ENCODE assay signal across 9 cellular contexts in the genomic region with DNA sequence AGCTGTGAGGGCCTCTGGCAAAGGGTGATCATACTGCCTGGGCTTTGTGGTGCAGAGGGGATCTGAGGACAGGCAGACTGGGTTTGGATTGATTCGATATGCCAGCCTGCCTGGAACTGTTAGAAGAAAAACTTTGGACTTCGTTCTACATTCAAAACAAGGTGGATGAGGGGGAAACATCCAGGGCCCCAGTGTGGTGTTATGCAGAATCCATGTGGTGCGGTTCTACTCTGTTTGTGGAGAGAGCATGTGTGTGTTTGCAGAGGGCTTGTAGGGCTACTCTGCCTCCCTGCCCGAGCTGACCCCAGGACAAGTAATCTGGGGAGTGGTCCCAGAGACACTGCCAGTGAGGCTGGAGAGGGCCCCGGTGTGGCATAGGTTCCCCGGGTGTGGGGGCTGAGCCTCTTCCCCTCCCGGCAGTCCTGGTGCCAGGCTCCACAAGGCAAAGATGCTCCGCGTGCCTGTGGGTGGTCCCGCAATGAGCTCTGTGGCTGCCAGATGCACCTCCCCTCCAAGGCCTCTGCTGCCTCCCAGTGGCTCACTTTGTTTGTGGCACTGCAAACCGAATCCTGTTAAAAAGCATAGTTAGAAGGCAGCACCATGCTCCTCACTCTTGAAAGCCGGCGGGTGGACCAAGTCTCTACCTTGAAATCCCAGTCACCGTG. TPM values are rescaled to one million over a fixed set of nuclear protein-coding genes. Genes with fewer than 3 reads are reported as not detected.
DNase-seq lines count a peak whose midpoint lies in the region; ATAC-seq and TF ChIP-seq lines count a peak whose summit lies in the region.
"Had no signal": no experiment of that assay in that cellular context is flagged by ENCODE, and none has a peak within 500 bp of the region (broad histone marks: within the 10 kb centered on the region; RNA-seq: fewer than 3 reads in every experiment).

No MANE protein-coding gene starts in this region.

- H3K4me3 Mint-ChIP-seq in stimulated activated naive CD8-positive, alpha-beta T cell treated with anti-CD3 and anti-CD28 coated beads, Interleukin-15, amount 100 ng/mL, for 72 hours: no peak overlapping the region

- TF ChIP-seq CTCF in epithelial cell of proximal tubule (conservative IDR thresholded peaks at IDR 0.05; ENCODE audit: low read depth, low read length): peak; percentile 73

- in situ Hi-C loops in HAP-1 (cut with MboI; ENCODE audit: low sequenced_read_pairs): no loop called here

- peak; percentile 70 for ATAC-seq in stimulated activated naive CD8-positive, alpha-beta T cell treated with anti-CD3 and anti-CD28 coated beads, Interleukin-15, amount 100 ng/mL, for 72 hours

- no peaks in the 10 kb centered on the region for H3K36me3 ChIP-seq in HAP-1 (replicated peaks)

- peaks cover 21% of the 10 kb centered on the region for H3K27me3 ChIP-seq in HAP-1 (ENCODE audit: low read depth)

- H3K4me1 ChIP-seq in HAP-1: no peaks in the 10 kb centered on the region

- H3K4me3 ChIP-seq in HAP-1: no peak overlapping the region
- H3K4me3 ChIP-seq in epithelial cell of proximal tubule (ENCODE audit: low read depth, low read length): no peak overlapping the region
- H3K4me3 ChIP-seq: skin epidermis had no signal

- no peaks in the 10 kb centered on the region for H3K9me3 ChIP-seq in HAP-1

- H3K27me3 Mint-ChIP-seq in stimulated activated naive CD8-positive, alpha-beta T cell treated with anti-CD3 and anti-CD28 coated beads, Interleukin-15, amount 100 ng/mL, for 72 hours: peaks cover 14% of the 10 kb centered on the region

- DNase-seq in CD1c-positive myeloid dendritic cell (ENCODE audit: extremely low spot score) (peak; percentile 39), HAP-1 (ENCODE audit: low spot score in 2 of 2) (peak; percentile 63 to 87), NCI-H2227 (lab: John Stamatoyannopoulos, UW; ENCODE audit: unreplicated experiment) (peak; percentile 81), epithelial cell of proximal tubule (ENCODE audit: low read depth) (no peak), midbrain (lab: John Stamatoyannopoulos, UW) (peak; percentile 71), T-helper 9 cell (no peak)
- peak; percentile 32 to 49 for DNase-seq in activated CD4-positive, alpha-beta T cell treated with anti-CD3 and anti-CD28 coated beads, Interleukin-2, amount 50 U/mL, for 48 hours
- peak; percentile 48 to 50 for DNase-seq in stimulated activated naive CD8-positive, alpha-beta T cell treated with anti-CD3 and anti-CD28 coated beads, Interleukin-15, amount 100 ng/mL, for 72 hours

- H3K27ac Mint-ChIP-seq in stimulated activated naive CD8-positive, alpha-beta T cell treated with anti-CD3 and anti-CD28 coated beads, Interleukin-15, amount 100 ng/mL, for 72 hours: no peak overlapping the region

- H3K9me3 Mint-ChIP-seq in stimulated activated naive CD8-positive, alpha-beta T cell treated with anti-CD3 and anti-CD28 coated beads, Interleukin-15, amount 100 ng/mL, for 72 hours: no peaks in the 10 kb centered on the region

- no peaks in the 10 kb centered on the region for H3K4me1 Mint-ChIP-seq in stimulated activated naive CD8-positive, alpha-beta T cell treated with anti-CD3 and anti-CD28 coated beads, Interleukin-15, amount 100 ng/mL, for 72 hours

RNA-seq across cellular contexts. Expression of a gene that starts 22.3 kb away (rescaled TPM):
- total RNA-seq in epithelial cell of proximal tubule: 105 and 111 TPM in 2 replicates

Comparison
In these comparisons a context has a peak if more than half of its experiments do, and no peak if none do; other contexts are left out.
1. DNase-seq: peak in CD1c-positive myeloid dendritic cell (single experiment), HAP-1 (2 of 2), NCI-H2227 (single experiment), activated CD4-positive, alpha-beta T cell treated with anti-CD3 and anti-CD28 coated beads, Interleukin-2, amount 50 U/mL, for 48 hours (2 of 2), midbrain (single experiment) and stimulated activated naive CD8-positive, alpha-beta T cell treated with anti-CD3 and anti-CD28 coated beads, Interleukin-15, amount 100 ng/mL, for 72 hours (2 of 2); none in epithelial cell of proximal tubule (single experiment) and T-helper 9 cell (single experiment).